ENCODE assay signal across 27 cellular contexts in genomic region chr20:9363673-9364072, GRCh38.
A peak's percentile ranks its signal among the peaks of the same experiment; 100 is the strongest.
DNase-seq lines count a peak whose midpoint lies in the region; ATAC-seq and TF ChIP-seq lines count a peak whose summit lies in the region.
"Had no signal": no experiment of that assay in that cellular context is flagged by ENCODE, and none has a peak within 500 bp of the region (broad histone marks: within the 10 kb centered on the region; RNA-seq: fewer than 3 reads in every experiment).

No MANE protein-coding gene starts in this region.

- no peak for TF ChIP-seq CTCF in foreskin keratinocyte (conservative IDR thresholded peaks at IDR 0.05)

- no peaks in the 10 kb centered on the region for H3K27me3 ChIP-seq in foreskin keratinocyte
- H3K27me3 ChIP-seq: ascending aorta, heart right ventricle, neutrophil had no signal

- H3K27ac ChIP-seq in foreskin keratinocyte = no peak overlapping the region
- H3K27ac ChIP-seq: ascending aorta, epithelial cell of prostate, heart right ventricle, KMS-11, neutrophil, prostate gland had no signal

- H3K4me3 Mint-ChIP-seq in activated T-helper 1 cell treated with anti-CD3 and anti-CD28 coated beads, Interleukin-12 subunit alpha, Interleukin-12 subunit beta, Interleukin-2, Interleukin-4 antibody, amounts not matched to agents 30 ng/mL and 10 ng/mL and 1 ng/mL, durations not matched to agents 14 hours and 24 hours and 36 hours = no peak overlapping the region
- H3K4me3 Mint-ChIP-seq: activated CD4-positive, alpha-beta memory T cell treated with anti-CD3 and anti-CD28 coated beads, Interleukin-2, amount 10 ng/mL, durations not matched to agents 7 days and 5 days; activated naive CD8-positive, alpha-beta T cell treated with anti-CD3 and anti-CD28 coated beads for 36 hours; CD8-positive, alpha-beta T cell; central memory CD8-positive, alpha-beta T cell; T-cell; type B pancreatic cell had no signal

- intact Hi-C loops in activated T-helper 1 cell treated with anti-CD3 and anti-CD28 coated beads, Interleukin-12 subunit alpha, Interleukin-12 subunit beta, Interleukin-2, Interleukin-4 antibody, amounts not matched to agents 30 ng/mL and 10 ng/mL and 1 ng/mL, durations not matched to agents 14 hours and 24 hours and 36 hours (cut with micrococcal nuclease) = no loop called here

- no peaks in the 10 kb centered on the region for H3K36me3 Mint-ChIP-seq in activated T-helper 1 cell treated with anti-CD3 and anti-CD28 coated beads, Interleukin-12 subunit alpha, Interleukin-12 subunit beta, Interleukin-2, Interleukin-4 antibody, amounts not matched to agents 30 ng/mL and 10 ng/mL and 1 ng/mL, durations not matched to agents 14 hours and 24 hours and 36 hours (ENCODE audit: low read depth)
- H3K36me3 Mint-ChIP-seq: activated naive CD8-positive, alpha-beta T cell treated with anti-CD3 and anti-CD28 coated beads for 36 hours; CD8-positive, alpha-beta T cell; T-cell had no signal

- DNase-seq in NCI-H1417 (lab: John Stamatoyannopoulos, UW) (peak in 2 of 3 experiments; percentile 32 to 33), NCI-H1417 treated with DMSO at 0.1 percent for 48 hours (lab: John Stamatoyannopoulos, UW) (no peak), DMS53 treated with DMSO at 0.1 percent for 48 hours (lab: John Stamatoyannopoulos, UW; ENCODE audit: unreplicated experiment) (peak; percentile 45), NCI-H69 (lab: John Stamatoyannopoulos, UW) (peak; percentile 72), foreskin keratinocyte (peak; percentile 20 to 35), activated gamma-delta T cell treated with Interleukin-2 at 50 U/mL for 16 hours (no peak)
- no peak for DNase-seq in activated CD4-positive, CD25-positive, alpha-beta regulatory T cell treated with anti-CD3 and anti-CD28 coated beads, Interleukin-2, amount 50 U/mL, for 72 hours
- DNase-seq in activated T-helper 1 cell treated with anti-CD3 and anti-CD28 coated beads, Interleukin-12 subunit alpha, Interleukin-12 subunit beta, Interleukin-2, Interleukin-4 antibody, amounts not matched to agents 30 ng/mL and 10 ng/mL and 1 ng/mL, durations not matched to agents 14 hours and 24 hours and 36 hours (ENCODE audit: low spot score) = no peak
- DNase-seq: activated CD4-positive, alpha-beta memory T cell treated with anti-CD3 and anti-CD28 coated beads, Interleukin-2, amount 10 ng/mL, durations not matched to agents 7 days and 5 days; activated naive CD8-positive, alpha-beta T cell treated with anti-CD3 and anti-CD28 coated beads for 36 hours; AML-193; CD8-positive, alpha-beta T cell; heart right ventricle; left cardiac atrium; mesenchymal stem cell; NCI-H2107; NCI-H524 treated with DMSO at 0.1 percent for 48 hours; SIG-M5; T-cell had no signal

- no peak overlapping the region for H3K27ac Mint-ChIP-seq in activated T-helper 1 cell treated with anti-CD3 and anti-CD28 coated beads, Interleukin-12 subunit alpha, Interleukin-12 subunit beta, Interleukin-2, Interleukin-4 antibody, amounts not matched to agents 30 ng/mL and 10 ng/mL and 1 ng/mL, durations not matched to agents 14 hours and 24 hours and 36 hours
- H3K27ac Mint-ChIP-seq: activated CD4-positive, alpha-beta memory T cell treated with anti-CD3 and anti-CD28 coated beads, Interleukin-2, amount 10 ng/mL, durations not matched to agents 7 days and 5 days; activated naive CD8-positive, alpha-beta T cell treated with anti-CD3 and anti-CD28 coated beads for 36 hours; CD8-positive, alpha-beta T cell; T-cell; type B pancreatic cell had no signal

- H3K27me3 Mint-ChIP-seq in activated T-helper 1 cell treated with anti-CD3 and anti-CD28 coated beads, Interleukin-12 subunit alpha, Interleukin-12 subunit beta, Interleukin-2, Interleukin-4 antibody, amounts not matched to agents 30 ng/mL and 10 ng/mL and 1 ng/mL, durations not matched to agents 14 hours and 24 hours and 36 hours (ENCODE audit: insufficient read depth) = no peaks in the 10 kb centered on the region
- H3K27me3 Mint-ChIP-seq: activated CD4-positive, alpha-beta memory T cell treated with anti-CD3 and anti-CD28 coated beads, Interleukin-2, amount 10 ng/mL, durations not matched to agents 7 days and 5 days; activated naive CD8-positive, alpha-beta T cell treated with anti-CD3 and anti-CD28 coated beads for 36 hours; central memory CD8-positive, alpha-beta T cell; T-cell; type B pancreatic cell had no signal

- no peaks in the 10 kb centered on the region for H3K4me1 Mint-ChIP-seq in activated T-helper 1 cell treated with anti-CD3 and anti-CD28 coated beads, Interleukin-12 subunit alpha, Interleukin-12 subunit beta, Interleukin-2, Interleukin-4 antibody, amounts not matched to agents 30 ng/mL and 10 ng/mL and 1 ng/mL, durations not matched to agents 14 hours and 24 hours and 36 hours (ENCODE audit: low read depth)
- H3K4me1 Mint-ChIP-seq: activated CD4-positive, alpha-beta memory T cell treated with anti-CD3 and anti-CD28 coated beads, Interleukin-2, amount 10 ng/mL, durations not matched to agents 7 days and 5 days; activated naive CD8-positive, alpha-beta T cell treated with anti-CD3 and anti-CD28 coated beads for 36 hours; central memory CD8-positive, alpha-beta T cell; T-cell had no signal

- H3K9me3 Mint-ChIP-seq in activated T-helper 1 cell treated with anti-CD3 and anti-CD28 coated beads, Interleukin-12 subunit alpha, Interleukin-12 subunit beta, Interleukin-2, Interleukin-4 antibody, amounts not matched to agents 30 ng/mL and 10 ng/mL and 1 ng/mL, durations not matched to agents 14 hours and 24 hours and 36 hours = no peaks in the 10 kb centered on the region
- H3K9me3 Mint-ChIP-seq: activated CD4-positive, alpha-beta memory T cell treated with anti-CD3 and anti-CD28 coated beads, Interleukin-2, amount 10 ng/mL, durations not matched to agents 7 days and 5 days; activated naive CD8-positive, alpha-beta T cell treated with anti-CD3 and anti-CD28 coated beads for 36 hours; CD8-positive, alpha-beta T cell; central memory CD8-positive, alpha-beta T cell; T-cell; type B pancreatic cell had no signal

- H3K4me1 ChIP-seq in foreskin keratinocyte = no peaks in the 10 kb centered on the region
- H3K4me1 ChIP-seq: prostate gland had no signal

- peak; percentile 62 for ATAC-seq in foreskin keratinocyte
- ATAC-seq: activated CD4-positive, CD25-positive, alpha-beta regulatory T cell treated with anti-CD3 and anti-CD28 coated beads, Interleukin-2, amount 50 U/mL, for 24 hours; CD8-positive, alpha-beta T cell; heart right ventricle; left cardiac atrium; T-cell had no signal

Comparison
In these comparisons a context has a peak if more than half of its experiments do, and no peak if none do; other contexts are left out.
1. DNase-seq: peak in NCI-H1417 (2 of 3), DMS53 treated with DMSO at 0.1 percent for 48 hours (single experiment), NCI-H69 (single experiment) and foreskin keratinocyte (2 of 2); none in NCI-H1417 treated with DMSO at 0.1 percent for 48 hours (single experiment), activated CD4-positive, CD25-positive, alpha-beta regulatory T cell treated with anti-CD3 and anti-CD28 coated beads, Interleukin-2, amount 50 U/mL, for 72 hours (single experiment), activated gamma-delta T cell treated with Interleukin-2 at 50 U/mL for 16 hours (single experiment) and activated T-helper 1 cell treated with anti-CD3 and anti-CD28 coated beads, Interleukin-12 subunit alpha, Interleukin-12 subunit beta, Interleukin-2, Interleukin-4 antibody, amounts not matched to agents 30 ng/mL and 10 ng/mL and 1 ng/mL, durations not matched to agents 14 hours and 24 hours and 36 hours (single experiment).